In the genomic region with DNA sequence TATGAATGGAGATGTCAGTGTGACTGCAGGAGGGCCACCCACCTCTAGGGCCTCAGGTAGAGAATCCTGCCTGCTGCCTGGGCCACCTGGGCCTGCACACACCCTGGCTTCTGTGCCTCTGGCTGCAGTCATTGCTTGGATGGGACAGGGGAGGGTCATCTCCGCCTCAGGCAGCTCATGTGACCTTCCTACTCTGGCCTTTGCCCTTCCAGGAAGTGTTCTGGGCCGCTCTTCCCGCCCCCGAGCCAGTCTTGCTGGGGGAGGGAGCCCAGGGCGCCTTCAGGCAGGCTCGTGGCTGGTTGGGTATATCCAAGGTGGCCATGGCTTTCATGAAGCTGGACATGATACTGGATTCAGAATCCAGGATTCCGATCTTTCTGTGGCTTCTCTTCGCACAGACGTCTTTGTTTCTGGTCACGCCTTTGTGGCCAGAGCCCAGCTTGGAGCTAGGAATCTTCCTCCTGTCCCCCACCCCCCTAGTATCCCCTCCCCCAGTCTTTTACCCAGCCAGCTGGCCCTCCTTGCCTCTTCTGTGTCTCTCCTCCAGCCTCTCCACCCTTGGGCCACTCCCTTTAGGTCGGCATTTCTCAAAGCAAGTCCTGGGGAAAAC, we compare ENCODE assay signal across 17 cellular contexts.
A peak's percentile ranks its signal among the peaks of the same experiment; 100 is the strongest.
DNase-seq lines count a peak whose midpoint lies in the region; ATAC-seq and TF ChIP-seq lines count a peak whose summit lies in the region.
"Had no signal": no experiment of that assay in that cellular context is flagged by ENCODE, and none has a peak within 500 bp of the region (broad histone marks: within the 10 kb centered on the region; RNA-seq: fewer than 3 reads in every experiment).

No MANE protein-coding gene starts in this region.

- no peak overlapping the region for H3K56ac ChIP-seq in mesendoderm (ENCODE audit: low read length)

- peak overlapping the region; percentile 6 for H3K9ac ChIP-seq in HUES6 (ENCODE audit: low read length)
- no peak overlapping the region for H3K9ac ChIP-seq in colonic mucosa (ENCODE audit: low read depth in 2 of 2, low read length in 2 of 2)
- H3K9ac ChIP-seq in mesendoderm (ENCODE audit: low read length): no peak overlapping the region

- H3K4me2 ChIP-seq in mesendoderm (ENCODE audit: low read length): no peak overlapping the region

- H3K27me3 ChIP-seq in HUES6 (ENCODE audit: control insufficient read depth, insufficient read depth, low read length) (no peaks in the 10 kb centered on the region), colonic mucosa (no peaks in the 10 kb centered on the region), mesendoderm (ENCODE audit: insufficient read depth, low read length, poor library complexity) (no peaks in the 10 kb centered on the region), thyroid gland (no peaks in the 10 kb centered on the region)

- peaks cover 22% of the 10 kb centered on the region for H3K79me1 ChIP-seq in mesendoderm (ENCODE audit: low read length)

- intact Hi-C loops in colonic mucosa (cut with DNase I): no loop called here
- intact Hi-C loops in thyroid gland (cut with DNase I): no loop called here

- TF ChIP-seq CTCF in colonic mucosa (IDR thresholded peaks at IDR 0.05) (no peak), thyroid gland (IDR thresholded peaks at IDR 0.05) (no peak)

- H2AK5ac ChIP-seq in mesendoderm (ENCODE audit: low read length): no peak overlapping the region

- ATAC-seq in HG03135 (IDR thresholded peaks at IDR 0.05; ENCODE audit: unreplicated experiment): no peak
- no peak for ATAC-seq in HG02884 (IDR thresholded peaks at IDR 0.05; ENCODE audit: unreplicated experiment)
- ATAC-seq: activated CD4-positive, alpha-beta T cell treated with anti-CD3 and anti-CD28 coated beads for 36 hours had no signal

- TF ChIP-seq POLR2A in thyroid gland (IDR thresholded peaks at IDR 0.05): no peak

- no peak overlapping the region for H2BK5ac ChIP-seq in mesendoderm (ENCODE audit: low read length)

- H4K8ac ChIP-seq in mesendoderm (ENCODE audit: low read depth, low read length): no peak overlapping the region

- 0 out of 2 replicates have a peak overlapping the region, but pooled peaks have one; percentile 18 for H3K27ac ChIP-seq in HUES6 (ENCODE audit: low read depth, low read length)
- peak overlapping the region; percentile 2 for H3K27ac ChIP-seq in colonic mucosa
- no peak overlapping the region for H3K27ac ChIP-seq in mesendoderm (ENCODE audit: low read depth, low read length)
- peak overlapping the region in 2 of 3 donors; percentile 51 to 63 for H3K27ac ChIP-seq in thyroid gland
- H3K27ac ChIP-seq: epithelial cell of prostate had no signal

- no peak overlapping the region for H3K23ac ChIP-seq in mesendoderm (ENCODE audit: low read length)

- WGBS in mesendoderm (ENCODE audit: extremely low coverage, insufficient coverage, low lambda C conversion rate): no CpG with 5 or more reads among the region's 11 CpGs
- WGBS in thyroid gland, 2 donors: 60 to 65% methylated on average over 10 to 11 of the region's 11 CpGs

- no peak overlapping the region for H3K4me3 ChIP-seq in HUES6 (ENCODE audit: low read depth, low read length)
- H3K4me3 ChIP-seq in colonic mucosa: no peak overlapping the region
- no peak overlapping the region for H3K4me3 ChIP-seq in mesendoderm (ENCODE audit: low read length)
- H3K4me3 ChIP-seq in thyroid gland (replicated peaks in 1 of 3): no peak overlapping the region
- H3K4me3 ChIP-seq: lung had no signal

- no peak overlapping the region for H3K4ac ChIP-seq in mesendoderm (ENCODE audit: low read depth, low read length)

- H3K9me3 ChIP-seq in HUES6 (ENCODE audit: control insufficient read depth, insufficient read depth, low read depth, low read length) (no peaks in the 10 kb centered on the region), colonic mucosa (no peaks in the 10 kb centered on the region), thyroid gland (no peaks in the 10 kb centered on the region)

- H3K79me2 ChIP-seq in mesendoderm (ENCODE audit: control insufficient read depth, insufficient read depth, low read length): no peaks in the 10 kb centered on the region

- H3K4me1 ChIP-seq in HUES6 (ENCODE audit: control insufficient read depth, insufficient read depth, low read length) (peaks cover 46% of the 10 kb centered on the region), colonic mucosa (peaks cover 10% of the 10 kb centered on the region), mesendoderm (ENCODE audit: control insufficient read depth, low read depth, low read length) (no peaks in the 10 kb centered on the region), thyroid gland (peaks cover 52 to 93% of the 10 kb centered on the region in 2 donors)

- H4K5ac ChIP-seq in mesendoderm (ENCODE audit: low read length): no peak overlapping the region

- H2BK15ac ChIP-seq in mesendoderm (replicated peaks; ENCODE audit: low read depth): no peak overlapping the region

- H3K36me3 ChIP-seq in HUES6 (ENCODE audit: control insufficient read depth, insufficient read depth, low read length) (no peaks in the 10 kb centered on the region), colonic mucosa (no peaks in the 10 kb centered on the region), mesendoderm (ENCODE audit: control insufficient read depth, insufficient read depth, low read length) (no peaks in the 10 kb centered on the region), thyroid gland (peaks cover 0 to 3% of the 10 kb centered on the region in 2 donors)

- no peak overlapping the region for H2BK120ac ChIP-seq in mesendoderm (ENCODE audit: low read depth, low read length)

- H3K18ac ChIP-seq in mesendoderm (ENCODE audit: low read length): no peak overlapping the region

- DNase-seq in colonic mucosa: peak; percentile 74
- peak; percentile 69 for DNase-seq in mesendoderm
- no peak for DNase-seq in thyroid gland
- no peak for DNase-seq in stimulated activated CD4-positive, alpha-beta T cell treated with anti-CD3 and anti-CD28 coated beads, Interleukin-4, amount 100 ng/mL, for 1 hour
- no peak for DNase-seq in DMS53 (lab: John Stamatoyannopoulos, UW)
- DNase-seq: activated CD4-positive, alpha-beta T cell treated with anti-CD3 and anti-CD28 coated beads for 36 hours; activated naive CD8-positive, alpha-beta T cell treated with anti-CD3 and anti-CD28 coated beads for 36 hours; C1 segment of cervical spinal cord; DND-41; NCI-H2081 treated with DMSO at 0.1 percent for 48 hours; NCI-H69; stimulated activated CD4-positive, alpha-beta T cell treated with anti-CD3 and anti-CD28 coated beads, Interleukin-12 subunit alpha, Interleukin-12 subunit beta, amount 100 ng/mL, for 4 hours had no signal

Comparison
In these comparisons a context has a peak if more than half of its experiments do, and no peak if none do; other contexts are left out.
1. DNase-seq: peak in colonic mucosa (single experiment) and mesendoderm (single experiment); none in thyroid gland (0 of 2), stimulated activated CD4-positive, alpha-beta T cell treated with anti-CD3 and anti-CD28 coated beads, Interleukin-4, amount 100 ng/mL, for 1 hour (single experiment) and DMS53 (single experiment).